18 cellular contexts compared by ENCODE assay signal in the genomic region with DNA sequence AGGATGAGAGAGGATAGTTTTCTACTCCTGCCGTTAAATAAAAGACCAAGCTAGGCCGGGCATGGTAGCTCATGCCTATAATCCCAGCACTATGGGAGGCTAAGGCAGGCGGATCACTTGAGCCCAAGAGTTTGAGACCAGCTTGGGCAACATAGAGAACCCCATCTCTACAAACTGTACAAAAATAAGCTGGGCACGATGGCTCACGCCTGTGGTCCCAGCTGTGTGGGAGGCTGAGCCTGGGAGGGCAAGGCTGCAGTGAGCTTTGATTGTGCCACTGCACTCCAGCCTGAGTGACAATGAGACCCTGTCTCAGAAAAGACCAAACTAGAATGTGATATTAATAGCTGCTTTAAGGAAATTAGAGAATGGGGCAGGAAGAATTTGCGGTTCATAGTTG.
DNase-seq lines count a peak whose midpoint lies in the region; ATAC-seq lines count a peak whose summit lies in the region.
"Had no signal": no experiment of that assay in that cellular context is flagged by ENCODE, and none has a peak within 500 bp of the region (broad histone marks: within the 10 kb centered on the region; RNA-seq: fewer than 3 reads in every experiment).

No MANE protein-coding gene starts in this region.

- H2AFZ ChIP-seq in neuronal stem cell (ENCODE audit: low read length), result no peak overlapping the region

- no peak for ATAC-seq in HG02642 (IDR thresholded peaks at IDR 0.05; ENCODE audit: poor library complexity, unreplicated experiment)

- no peak overlapping the region for H2BK120ac ChIP-seq in neuronal stem cell (ENCODE audit: low read depth, low read length)

- H4K8ac ChIP-seq in neuronal stem cell (ENCODE audit: low read depth, low read length), result no peak overlapping the region

- H3K36me3 ChIP-seq in BLaER1 (peaks cover 52% of the 10 kb centered on the region), neuronal stem cell (replicated peaks in 1 of 2; ENCODE audit: control insufficient read depth in 2 of 2, insufficient read depth in 2 of 2, low read length in 2 of 2) (peaks cover 1 to 69% of the 10 kb centered on the region in 2 donors)

- H3K9ac ChIP-seq in BLaER1, result no peak overlapping the region
- H3K9ac ChIP-seq in neuronal stem cell (ENCODE audit: low read depth, low read length, poor library complexity), result no peak overlapping the region
- H3K9ac ChIP-seq: BLaER1 treated with 17β-estradiol and CSF1 and Interleukin-3, amounts not matched to agents 10 nM and 100 nM had no signal

- no peak overlapping the region for H2BK5ac ChIP-seq in neuronal stem cell (ENCODE audit: low read length)

- no peaks in the 10 kb centered on the region for H3K27me3 ChIP-seq in BLaER1
- H3K27me3 ChIP-seq in neuronal stem cell (ENCODE audit: control insufficient read depth in 3 of 3, insufficient read depth in 3 of 3, low read depth in 1 of 3, low read length in 3 of 3), result no peaks in the 10 kb centered on the region
- H3K27me3 ChIP-seq: BLaER1 treated with 17β-estradiol and CSF1 and Interleukin-3, amounts not matched to agents 10 nM and 100 nM; Peyer's patch had no signal

- H3K9me3 ChIP-seq in BLaER1, result no peaks in the 10 kb centered on the region
- H3K9me3 ChIP-seq in neuronal stem cell (replicated peaks in 1 of 2; ENCODE audit: control insufficient read depth in 2 of 2, insufficient read depth in 1 of 2, low read depth in 1 of 2, low read length in 2 of 2), result no peaks in the 10 kb centered on the region
- H3K9me3 ChIP-seq: BLaER1 treated with 17β-estradiol and CSF1 and Interleukin-3, amounts not matched to agents 10 nM and 100 nM; Peyer's patch had no signal

- DNase-seq in head of caudate nucleus (peak in 27 of 42 donors; percentile 6 to 61 (median 33)), pons (ENCODE audit: low spot score) (peak; percentile 46), RKO (ENCODE audit: low spot score) (no peak), kidney glomerular epithelial cell (lab: John Stamatoyannopoulos, UW) (no peak), neuronal stem cell (ENCODE audit: low spot score) (no peak)
- DNase-seq: CD8-positive, alpha-beta memory T cell; DMS79; HCEC 1CT; KBM-7; NCI-H1436 treated with DMSO at 0.1 percent for 48 hours; NCI-H2081 treated with DMSO at 0.1 percent for 48 hours; NCI-H510A treated with DMSO at 0.1 percent for 48 hours; Peyer's patch; Right ventricle myocardium superior had no signal

- H4K20me1 ChIP-seq in BLaER1, result peaks cover 15% of the 10 kb centered on the region; the same call in 1 of the 2 replicates

- H3K27ac ChIP-seq in BLaER1 (no peak overlapping the region), angular gyrus (ENCODE audit: low read depth, low read length) (peak overlapping the region; percentile 59), neuronal stem cell (replicated peaks; ENCODE audit: low read length) (no peak overlapping the region)
- H3K27ac ChIP-seq: BLaER1 treated with 17β-estradiol and CSF1 and Interleukin-3, amounts not matched to agents 10 nM and 100 nM; Peyer's patch had no signal

- intact Hi-C loops in head of caudate nucleus (cut with DNase I), result no loop called here

- no peak overlapping the region for H4K91ac ChIP-seq in neuronal stem cell (ENCODE audit: low read depth, low read length, poor library complexity)

- no peak overlapping the region for H3K18ac ChIP-seq in neuronal stem cell (ENCODE audit: low read length)

- H2BK12ac ChIP-seq in neuronal stem cell (ENCODE audit: low read length), result no peak overlapping the region

- no peak overlapping the region for H2AK5ac ChIP-seq in neuronal stem cell (ENCODE audit: low read depth, low read length)

- no CpG with 5 or more reads among the region's 6 CpGs for WGBS in neuronal stem cell (ENCODE audit: extremely low coverage in 2 of 2, insufficient read length in 2 of 2, insufficient replicate concordance in 1 of 2), 2 donors

- H3K4me2 ChIP-seq in BLaER1 (peak overlapping the region; percentile 32), neuronal stem cell (ENCODE audit: insufficient read depth, low read length, poor library complexity, severe bottlenecking) (no peak overlapping the region)

- no peak overlapping the region for H3K14ac ChIP-seq in neuronal stem cell (ENCODE audit: low read length)

- H2BK15ac ChIP-seq in neuronal stem cell (ENCODE audit: low read length), result no peak overlapping the region

- H3K4me1 ChIP-seq in BLaER1 (peaks cover 7% of the 10 kb centered on the region), neuronal stem cell (ENCODE audit: control insufficient read depth in 2 of 2, insufficient read depth in 1 of 2, low read depth in 1 of 2, low read length in 2 of 2) (no peaks in the 10 kb centered on the region)
- H3K4me1 ChIP-seq: Peyer's patch had no signal

- H3K79me1 ChIP-seq in neuronal stem cell (ENCODE audit: low read depth, low read length), result no peaks in the 10 kb centered on the region

- H3K23ac ChIP-seq in neuronal stem cell (ENCODE audit: low read depth, low read length, poor library complexity), result no peak overlapping the region

- no peak overlapping the region for H3K4ac ChIP-seq in neuronal stem cell (ENCODE audit: low read length)

- H3K4me3 ChIP-seq in BLaER1 (no peak overlapping the region), neuronal stem cell (ENCODE audit: low read length in 2 of 2) (no peak overlapping the region)
- H3K4me3 ChIP-seq: BLaER1 treated with 17β-estradiol and CSF1 and Interleukin-3, amounts not matched to agents 10 nM and 100 nM; Peyer's patch had no signal

Comparison
In these comparisons a context has a peak if more than half of its experiments do, and no peak if none do; other contexts are left out.
1. DNase-seq: peak in head of caudate nucleus (27 of 42) and pons (single experiment); none in RKO (single experiment), kidney glomerular epithelial cell (single experiment) and neuronal stem cell (single experiment).